Comparison of ENCODE assay signal across 22 cellular contexts in the genomic region with DNA sequence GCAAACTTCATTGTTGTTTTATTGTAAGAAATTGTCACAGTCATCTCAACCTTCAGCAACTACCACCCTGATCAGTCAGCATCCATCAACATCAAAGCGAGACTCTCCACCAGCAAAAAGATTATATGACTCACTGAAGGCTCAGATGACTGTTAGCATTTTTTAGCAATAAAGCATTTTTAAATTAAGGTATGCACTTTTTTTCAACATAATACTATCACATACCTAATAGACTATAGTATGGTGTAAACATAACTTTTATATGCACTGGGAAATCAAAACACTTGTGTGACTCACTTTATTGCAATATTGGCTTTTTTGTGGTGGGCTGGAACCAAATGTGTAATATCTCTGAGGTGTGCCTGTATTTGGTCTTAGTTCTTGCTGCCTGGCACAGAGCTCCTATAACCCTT. TPM values are rescaled to one million over a fixed set of nuclear protein-coding genes. Genes with fewer than 3 reads are reported as not detected.
DNase-seq lines count a peak whose midpoint lies in the region; ATAC-seq, FAIRE-seq and TF ChIP-seq lines count a peak whose summit lies in the region.
"Had no signal": no experiment of that assay in that cellular context is flagged by ENCODE, and none has a peak within 500 bp of the region (broad histone marks: within the 10 kb centered on the region; RNA-seq: fewer than 3 reads in every experiment).

No MANE protein-coding gene starts in this region.

- CTCF ChIA-PET in IMR-90 (lab: Yijun Ruan, JAX) = no interaction called here
- CTCF ChIA-PET in GM12878 (lab: Yijun Ruan, JAX) = no interaction called here

- ATAC-seq in activated naive CD4-positive, alpha-beta T cell treated with anti-CD3 and anti-CD28 coated beads, Interleukin-2, amount 50 U/mL, for 72 hours = peak; percentile 65 to 98
- ATAC-seq in IMR-90 (ENCODE audit: low read depth) (peak; percentile 59), GM12878 (peak; percentile 53)
- ATAC-seq: body of pancreas; effector memory CD8-positive, alpha-beta T cell; left colon; naive thymus-derived CD4-positive, alpha-beta T cell; right cardiac atrium had no signal

- no peak overlapping the region for H3K18ac ChIP-seq in IMR-90 (ENCODE audit: low read depth, low read length)

- H2BK5ac ChIP-seq in IMR-90 (ENCODE audit: low read depth, low read length, poor library complexity, severe bottlenecking) = no peak overlapping the region

- H3K36me3 Mint-ChIP-seq in activated naive CD4-positive, alpha-beta T cell treated with anti-CD3 and anti-CD28 coated beads, Interleukin-2, amount 50 U/mL, for 72 hours = no peaks in the 10 kb centered on the region
- H3K36me3 Mint-ChIP-seq: activated naive CD4-positive, alpha-beta T cell treated with anti-CD3 and anti-CD28 coated beads, Interleukin-2, amount 50 U/mL, for 24 hours; naive thymus-derived CD4-positive, alpha-beta T cell had no signal

- no peak overlapping the region for H2BK20ac ChIP-seq in IMR-90 (ENCODE audit: low read depth, low read length)

- no peaks in the 10 kb centered on the region for H3K79me1 ChIP-seq in IMR-90 (ENCODE audit: low read depth in 1 of 2, low read length in 2 of 2)

- no peak overlapping the region for H2BK120ac ChIP-seq in IMR-90 (ENCODE audit: low read depth, low read length)

- no peak overlapping the region for H3K14ac ChIP-seq in IMR-90 (replicated peaks; ENCODE audit: low read depth, low read length)

- H3K4me1 ChIP-seq in IMR-90 (ENCODE audit: control insufficient read depth, insufficient read depth, low read length) (no peaks in the 10 kb centered on the region), GM12878 (ENCODE audit: control insufficient read depth, insufficient read depth, low read length) (no peaks in the 10 kb centered on the region)
- H3K4me1 ChIP-seq: body of pancreas had no signal

- H3K4ac ChIP-seq in IMR-90 (ENCODE audit: low read depth, low read length) = no peak overlapping the region

- H3K4me2 ChIP-seq in IMR-90 (ENCODE audit: low read depth, low read length) (no peak overlapping the region), GM12878 (ENCODE audit: control insufficient read depth, insufficient read depth) (no peak overlapping the region)

- H3K36me3 ChIP-seq in IMR-90 (ENCODE audit: control insufficient read depth, insufficient read depth, low read length) = no peaks in the 10 kb centered on the region
- no peaks in the 10 kb centered on the region for H3K36me3 ChIP-seq in GM12878 (ENCODE audit: control insufficient read depth in 2 of 2, insufficient read depth in 2 of 2, low read length in 1 of 2)
- no peaks in the 10 kb centered on the region for H3K36me3 ChIP-seq in WERI-Rb-1

- dilution Hi-C loops in IMR-90 (cut with HindIII; ENCODE audit: low sequenced_read_pairs, unreplicated experiment) = no loop called here

- H4K91ac ChIP-seq in IMR-90 (ENCODE audit: insufficient read depth, low read depth, low read length) = no peak overlapping the region

- no peak overlapping the region for H4K8ac ChIP-seq in IMR-90 (ENCODE audit: low read depth in 2 of 2, low read length in 2 of 2)

- no peak overlapping the region for H3K56ac ChIP-seq in IMR-90 (ENCODE audit: extremely low read depth, insufficient read depth, low read length)

- H2AK5ac ChIP-seq in IMR-90 (ENCODE audit: low read depth, low read length) = no peak overlapping the region

- peaks cover 3 to 5% of the 10 kb centered on the region in 2 donors for H3K9me3 Mint-ChIP-seq in activated naive CD4-positive, alpha-beta T cell treated with anti-CD3 and anti-CD28 coated beads, Interleukin-2, amount 50 U/mL, for 72 hours

- H3K23ac ChIP-seq in IMR-90 (ENCODE audit: low read depth, low read length) = no peak overlapping the region

- H3K9me3 ChIP-seq in IMR-90 (ENCODE audit: control insufficient read depth, insufficient read depth, low read length) (no peaks in the 10 kb centered on the region), GM12878 (replicated peaks; ENCODE audit: control insufficient read depth, insufficient read depth, low read length) (no peaks in the 10 kb centered on the region), WERI-Rb-1 (ENCODE audit: severe bottlenecking) (no peaks in the 10 kb centered on the region)
- H3K9me3 ChIP-seq: body of pancreas had no signal

- H3K27ac Mint-ChIP-seq in activated naive CD4-positive, alpha-beta T cell treated with anti-CD3 and anti-CD28 coated beads, Interleukin-2, amount 50 U/mL, for 72 hours = no peak overlapping the region
- H3K27ac Mint-ChIP-seq: activated naive CD4-positive, alpha-beta T cell treated with anti-CD3 and anti-CD28 coated beads, Interleukin-2, amount 50 U/mL, for 24 hours; effector memory CD8-positive, alpha-beta T cell; naive thymus-derived CD4-positive, alpha-beta T cell had no signal

- TF ChIP-seq RAD21 in IMR-90 (IDR thresholded peaks at IDR 0.05; ENCODE audit: low read length) (no peak), GM12878 (IDR thresholded peaks at IDR 0.05; ENCODE audit: insufficient read depth, low read depth, low read length) (no peak)

- DNase-seq in activated naive CD4-positive, alpha-beta T cell treated with anti-CD3 and anti-CD28 coated beads, Interleukin-2, amount 50 U/mL, for 72 hours (ENCODE audit: low spot score in 2 of 2) = peak in 1 of 2 donors; percentile 11
- no peak for DNase-seq in activated naive CD4-positive, alpha-beta T cell treated with anti-CD3 and anti-CD28 coated beads, Interleukin-2, amount 50 U/mL, for 16 hours
- peak; percentile 66 for DNase-seq in IMR-90
- no peak for DNase-seq in GM12878 (ENCODE audit: low read depth, low spot score)
- DNase-seq in substantia nigra (lab: John Stamatoyannopoulos, UW) = no peak
- DNase-seq in NCI-H446 (lab: John Stamatoyannopoulos, UW) = no peak
- no peak for DNase-seq in WERI-Rb-1
- DNase-seq: activated CD4-positive, alpha-beta T cell treated with anti-CD3 and anti-CD28 coated beads for 4 hours; body of pancreas; effector memory CD8-positive, alpha-beta T cell; GF-D8; glutamatergic neuron; Kasumi-1; left colon; naive thymus-derived CD4-positive, alpha-beta T cell; NCI-H1105; NCI-H2029 treated with DMSO at 0.1 percent for 48 hours; NCI-H524 treated with DMSO at 0.1 percent for 48 hours; right cardiac atrium; stimulated activated CD4-positive, alpha-beta T cell treated with anti-CD3 and anti-CD28 coated beads, Interleukin-15, amount 100 ng/mL, for 24 hours had no signal

- H2AFZ ChIP-seq in IMR-90 (replicated peaks; ENCODE audit: low read length, poor library complexity) (no peak overlapping the region), GM12878 (ENCODE audit: control insufficient read depth, low read depth, low read length) (no peak overlapping the region)

- SMC1A ChIA-PET in GM12878 (lab: Charles Lee; ENCODE audit: uncharacterized antibody, unreplicated experiment) = no interaction called here

- POLR2A ChIA-PET in IMR-90 (lab: Charles Lee; ENCODE audit: unreplicated experiment) (no interaction called here), GM12878 (lab: Charles Lee) (no interaction called here)

- TF ChIP-seq POLR2A in IMR-90 (IDR thresholded peaks at IDR 0.05; ENCODE audit: low read depth, low read length) = no peak
- no peak for TF ChIP-seq POLR2A in GM12878 (IDR thresholded peaks at IDR 0.05; ENCODE audit: low read depth, low read length)

- TF ChIP-seq EP300 in GM12878 (IDR thresholded peaks at IDR 0.05; ENCODE audit: borderline replicate concordance in 1 of 2, control insufficient read depth in 1 of 2, low read depth in 2 of 2, low read length in 2 of 2) = no peak

- no peaks in the 10 kb centered on the region for H3K27me3 ChIP-seq in IMR-90 (ENCODE audit: control insufficient read depth, insufficient read depth, low read length)
- no peaks in the 10 kb centered on the region for H3K27me3 ChIP-seq in GM12878 (replicated peaks in 1 of 2; ENCODE audit: control insufficient read depth in 2 of 2, insufficient read depth in 2 of 2, low read length in 1 of 2)
- no peaks in the 10 kb centered on the region for H3K27me3 ChIP-seq in WERI-Rb-1 (ENCODE audit: insufficient read depth, low read depth, severe bottlenecking)
- H3K27me3 ChIP-seq: body of pancreas had no signal

- H3K9me1 ChIP-seq in IMR-90 (ENCODE audit: insufficient read depth, low read length) = no peaks in the 10 kb centered on the region

- H3K4me3 ChIP-seq in IMR-90 (ENCODE audit: insufficient read depth, low read depth, low read length) (no peak overlapping the region), GM12878 (no peak overlapping the region), WERI-Rb-1 (ENCODE audit: low read depth, low read length) (no peak overlapping the region)
- H3K4me3 ChIP-seq: body of pancreas had no signal

- in situ Hi-C loops in IMR-90 (cut with MboI; ENCODE audit: low sequenced_read_pairs) (no loop called here), GM12878 (cut with MboI) (no loop called here)

- WGBS in IMR-90 (ENCODE audit: extremely low coverage in 2 of 2, insufficient read length in 1 of 2), 2 experiments = no CpG with 5 or more reads among the region's 1 CpG
- 0% methylated on average over 1 of the region's 1 CpG for WGBS in GM12878 (ENCODE audit: insufficient coverage, insufficient replicate concordance, low lambda C conversion rate, missing lambda C conversion rate)

- H3K9ac ChIP-seq in IMR-90 (ENCODE audit: low read depth, low read length) (no peak overlapping the region), GM12878 (ENCODE audit: control insufficient read depth, insufficient read depth, low read length) (no peak overlapping the region)

- no peak overlapping the region for H2BK15ac ChIP-seq in IMR-90 (ENCODE audit: low read depth, low read length)

- TF ChIP-seq CTCF in IMR-90 (conservative IDR thresholded peaks at IDR 0.05; ENCODE audit: low read depth, low read length) = no peak
- TF ChIP-seq CTCF in GM12878 (IDR thresholded peaks at IDR 0.05 in 2 of 3, conservative IDR thresholded peaks at IDR 0.05 in 1 of 3; ENCODE audit: control insufficient read depth in 2 of 3, extremely low read depth in 1 of 3, insufficient read depth in 1 of 3, low read depth in 3 of 3, low read length in 3 of 3) = no peak
- TF ChIP-seq CTCF in WERI-Rb-1 (IDR thresholded peaks at IDR 0.05; ENCODE audit: low read depth, low read length) = no peak

- H4K20me1 ChIP-seq in IMR-90 (ENCODE audit: insufficient read depth, low read length) = no peaks in the 10 kb centered on the region
- H4K20me1 ChIP-seq in GM12878 (ENCODE audit: control insufficient read depth, insufficient read depth) = no peaks in the 10 kb centered on the region

- no peaks in the 10 kb centered on the region for H3K79me2 ChIP-seq in GM12878 (ENCODE audit: control insufficient read depth, insufficient read depth, low read length)

- H2AK9ac ChIP-seq in IMR-90 (replicated peaks; ENCODE audit: low read depth, low read length, poor library complexity) = no peak overlapping the region

- no peak overlapping the region for H4K5ac ChIP-seq in IMR-90 (ENCODE audit: low read depth, low read length)

- no peak for FAIRE-seq in GM12878 (lab: Jason Lieb, UNC)

- RAD21 ChIA-PET in GM12878 (lab: Charles Lee; ENCODE audit: unreplicated experiment) = no interaction called here

- H3K27ac ChIP-seq in IMR-90 (ENCODE audit: insufficient read depth, low read length) (no peak overlapping the region), GM12878 (ENCODE audit: control insufficient read depth, insufficient read depth) (no peak overlapping the region), substantia nigra (ENCODE audit: low read depth, low read length, poor library complexity, severe bottlenecking) (no peak overlapping the region), WERI-Rb-1 (no peak overlapping the region)
- H3K27ac ChIP-seq: body of pancreas had no signal

- intact Hi-C loops in IMR-90 (cut with micrococcal nuclease) = no loop called here
- intact Hi-C loops in GM12878 (cut with micrococcal nuclease; ENCODE audit: unreplicated experiment) = no loop called here

- BruUV-seq in IMR-90 (replicated peaks; lab: Mats Ljungman, UMichigan) (no TSS peak), GM12878 (replicated peaks; lab: Mats Ljungman, UMichigan) (no TSS peak)

RNA-seq across cellular contexts. Expression of gene SCN1A, which starts 15.6 kb away (rescaled TPM):
- total RNA-seq in activated naive CD4-positive, alpha-beta T cell treated with anti-CD3 and anti-CD28 coated beads, Interleukin-2, amount 50 U/mL, for 72 hours = not detected
- total RNA-seq in IMR-90 (2012; rRNA removed) = under 0.01 TPM in 2 replicates
- polyA plus RNA-seq in IMR-90 (2012; rRNA removed) = not detected in 2 replicates
- polyA plus RNA-seq in IMR-90 (2012; cell fraction: cytosol; rRNA removed) = not detected in 2 replicates
- polyA plus RNA-seq in IMR-90 (2012; cell fraction: nucleus; rRNA removed; ENCODE audit: low replicate concordance) = 0.01 and 0.10 TPM in 2 replicates
- total RNA-seq in GM12878 (2013; cell fraction: nucleolus; rRNA removed) = not detected in 2 replicates
- not detected in 2 replicates for total RNA-seq in GM12878 (2014; rRNA removed)
- not detected in 2 replicates for total RNA-seq in GM12878 (2014; rRNA removed; fragmentation: Illumina TruSeq; extraction: Trizol)
- not detected in 2 replicates for total RNA-seq in GM12878 (2021)
- not detected for polyA plus RNA-seq in GM12878 (2011; ENCODE audit: low read depth)
- polyA plus RNA-seq in GM12878 (2011; rRNA removed) = not detected in 2 replicates
- polyA plus RNA-seq in GM12878 (2011; cell fraction: cytosol; rRNA removed) = not detected in 2 replicates
- 0.01 TPM in 1 of 2 replicates, not detected in the other for polyA plus RNA-seq in GM12878 (2011; cell fraction: nucleus; rRNA removed)
- polyA plus RNA-seq in GM12878 (2012) = not detected in 2 replicates
- polyA plus RNA-seq in GM12878 (2014; fragmentation: Illumina TruSeq; extraction: Trizol) = not detected in 2 replicates
- not detected for polyA plus RNA-seq in GM12878 (2014; fragmentation: Nextera tagmentation; extraction: Ambion mirVana)
- polyA plus RNA-seq in GM12878 (2014; rRNA removed) = not detected in 2 replicates
- polyA plus RNA-seq in GM12878 (2016; fragmentation: Nextera tagmentation; extraction: Ambion mirVana) = not detected
- polyA minus RNA-seq in GM12878 (2011; rRNA and poly(A)+ RNA removed) = not detected in 2 replicates
- polyA minus RNA-seq in GM12878 (2011; cell fraction: cytosol; rRNA and poly(A)+ RNA removed) = not detected in 2 replicates
- polyA minus RNA-seq in GM12878 (2011; cell fraction: nucleus; rRNA and poly(A)+ RNA removed) = not detected in 2 replicates
- total RNA-seq: body of pancreas; left colon; naive thymus-derived CD4-positive, alpha-beta T cell; osteocyte had no signal
- polyA plus RNA-seq: naive thymus-derived CD4-positive, alpha-beta T cell had no signal
